ENCODE assay signal across 17 cellular contexts in genomic region chr11:101974255-101974654, GRCh38. TPM values are rescaled to one million over a fixed set of nuclear protein-coding genes. Genes with fewer than 3 reads are reported as not detected.
DNase-seq lines count a peak whose midpoint lies in the region; ATAC-seq and TF ChIP-seq lines count a peak whose summit lies in the region.
"Had no signal": no experiment of that assay in that cellular context is flagged by ENCODE, and none has a peak within 500 bp of the region (broad histone marks: within the 10 kb centered on the region; RNA-seq: fewer than 3 reads in every experiment).

No MANE protein-coding gene starts in this region.

- TF ChIP-seq POLR2A in gastrocnemius medialis (IDR thresholded peaks at IDR 0.05): no peak

- DNase-seq in NCI-H748 (lab: John Stamatoyannopoulos, UW; ENCODE audit: unreplicated experiment) (peak; percentile 2), NCI-H748 treated with DMSO at 0.1 percent for 48 hours (lab: John Stamatoyannopoulos, UW) (no peak), RKO (ENCODE audit: low spot score) (peak; percentile 3), fibroblast of gingiva (ENCODE audit: low read depth) (peak; percentile 60), stromal cell of bone marrow (ENCODE audit: low read depth) (peak; percentile 14), HPDE6-E6E7 (ENCODE audit: extremely low spot score) (no peak), DMS153 (lab: John Stamatoyannopoulos, UW) (no peak), gastrocnemius medialis (no peak)
- DNase-seq: 8988T; activated CD4-positive, alpha-beta T cell treated with anti-CD3 and anti-CD28 coated beads, Interleukin-2, amount 50 U/mL, for 48 hours; aorta; effector CD4-positive, alpha-beta T cell; NCI-H2227 treated with DMSO at 0.1 percent for 48 hours; ovary had no signal

- no peak for TF ChIP-seq CTCF in gastrocnemius medialis (IDR thresholded peaks at IDR 0.05 in 4 of 5, conservative IDR thresholded peaks at IDR 0.05 in 1 of 5)

- no peak overlapping the region for H3K27ac ChIP-seq in gastrocnemius medialis
- H3K27ac ChIP-seq: ovary, thoracic aorta had no signal

- no peaks in the 10 kb centered on the region for H3K36me3 ChIP-seq in gastrocnemius medialis
- H3K36me3 ChIP-seq: ovary had no signal

- H3K4me3 ChIP-seq in gastrocnemius medialis: no peak overlapping the region
- H3K4me3 ChIP-seq: ovary, thoracic aorta had no signal

- intact Hi-C loops in gastrocnemius medialis (cut with DNase I; ENCODE audit: low total_unique reads): no loop called here

- no peaks in the 10 kb centered on the region for H3K27me3 ChIP-seq in gastrocnemius medialis
- H3K27me3 ChIP-seq: ovary had no signal

- ATAC-seq in gastrocnemius medialis: no peak
- ATAC-seq: activated T-helper 17 cell treated with anti-CD3 and anti-CD28 coated beads, Interleukin-2, amount 50 U/mL, for 72 hours had no signal

- in situ Hi-C loops in gastrocnemius medialis (cut with MboI; ENCODE audit: low sequenced_read_pairs in 4 of 4): no loop called here

- H3K9me3 ChIP-seq in gastrocnemius medialis: no peaks in the 10 kb centered on the region
- H3K9me3 ChIP-seq: ovary, thoracic aorta had no signal

- H3K4me1 ChIP-seq in gastrocnemius medialis: no peaks in the 10 kb centered on the region

RNA-seq across cellular contexts. Expression of gene ANGPTL5, which starts 57.9 kb away (rescaled TPM):
- 1 to 10 TPM in 1 of 4 donors, not detected in 3; 1.1 TPM for total RNA-seq in gastrocnemius medialis
- total RNA-seq: activated T-helper 17 cell treated with anti-CD3 and anti-CD28 coated beads, Interleukin-2, amount 50 U/mL, for 72 hours; Daoy had no signal

RNA-seq across cellular contexts. Expression of gene CEP126, which starts 59.4 kb away (rescaled TPM):
- total RNA-seq in gastrocnemius medialis: under 1 TPM; 0.42 to 0.63 (median 0.55) TPM

Comparison
In these comparisons a context has a peak if more than half of its experiments do, and no peak if none do; other contexts are left out.
1. DNase-seq: peak in NCI-H748 (single experiment), RKO (single experiment), fibroblast of gingiva (single experiment) and stromal cell of bone marrow (single experiment); none in NCI-H748 treated with DMSO at 0.1 percent for 48 hours (single experiment), HPDE6-E6E7 (single experiment), DMS153 (single experiment) and gastrocnemius medialis (0 of 2).